Comparison of ENCODE assay signal across 8 cellular contexts in the genomic region with DNA sequence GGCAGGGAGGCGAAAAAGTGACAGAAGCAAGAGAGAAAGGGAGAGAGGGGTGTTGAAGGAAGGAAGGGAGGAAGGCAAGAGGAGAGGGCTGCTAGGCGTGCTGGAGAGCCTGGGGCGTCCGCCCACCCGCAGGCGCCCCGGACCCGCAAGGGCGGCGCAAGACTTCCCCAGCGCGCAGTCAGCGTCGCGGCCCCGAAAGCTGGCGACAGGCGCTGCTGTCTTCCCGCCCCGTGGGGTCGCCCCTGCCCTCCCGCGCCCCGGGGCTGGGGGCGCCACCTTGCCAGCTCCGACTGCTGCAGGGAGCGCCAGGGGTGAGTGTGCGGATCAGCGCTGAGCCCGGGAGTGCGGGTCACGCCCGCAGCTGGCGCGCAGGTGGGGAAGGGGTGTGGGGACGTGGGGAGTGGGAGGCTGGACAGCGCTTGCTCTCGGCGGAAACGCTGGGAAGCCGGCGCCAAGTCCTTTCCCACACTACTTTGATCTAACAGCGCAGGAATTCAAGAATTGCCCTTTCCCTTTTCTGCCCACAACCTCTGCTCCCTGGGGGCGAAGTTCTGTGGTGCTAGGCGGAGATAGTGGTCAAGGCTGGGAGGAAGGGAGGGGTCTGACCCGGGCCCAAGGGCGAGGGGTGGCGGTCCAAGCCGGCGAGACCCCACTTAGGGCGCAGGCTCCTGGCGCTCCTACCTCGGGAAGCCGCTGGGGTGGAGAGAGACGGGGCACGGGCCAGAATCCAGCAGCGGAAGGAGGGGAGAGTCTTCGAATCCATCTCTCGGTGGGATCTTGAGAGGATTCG.
DNase-seq lines count a peak whose midpoint lies in the region; ATAC-seq lines count a peak whose summit lies in the region.

A gene (plus strand): TSS at position 175 of the 790 bp plus-strand sequence.

- H3K4me3 Mint-ChIP-seq in stimulated activated naive B cell treated with anti-CD40 and anti-IgM and Interleukin-4, amounts not matched to agents 10 μg/mL and 1 μg/mL and 100 μg/mL, for 72 hours, result peak within 1 kb of the TSS; percentile 84 to 93

- peak; percentile 7 for DNase-seq in activated CD4-positive, alpha-beta T cell treated with anti-CD3 and anti-CD28 coated beads for 48 hours
- no peak for DNase-seq in activated CD4-positive, alpha-beta T cell treated with anti-CD3 and anti-CD28 coated beads, Interleukin-2, amount 50 U/mL, for 1 hour
- peak; percentile 53 for DNase-seq in iPS-NIHi11 (ENCODE audit: low spot score)
- DNase-seq in stimulated activated naive B cell treated with anti-CD40 and anti-IgM and Interleukin-4, amounts not matched to agents 10 μg/mL and 1 μg/mL and 100 μg/mL, for 72 hours, result no peak
- DNase-seq in HPDE6-E6E7 (ENCODE audit: extremely low spot score), result no peak
- DNase-seq in NCI-H1694 treated with DMSO at 0.1 percent for 48 hours (lab: John Stamatoyannopoulos, UW), result no peak

- peaks cover 19 to 34% of the 10 kb centered on the region in 2 donors for H3K4me1 Mint-ChIP-seq in stimulated activated naive B cell treated with anti-CD40 and anti-IgM and Interleukin-4, amounts not matched to agents 10 μg/mL and 1 μg/mL and 100 μg/mL, for 72 hours

- peak; percentile 53 to 65 for ATAC-seq in stimulated activated naive B cell treated with anti-CD40 and anti-IgM and Interleukin-4, amounts not matched to agents 10 μg/mL and 1 μg/mL and 100 μg/mL, for 72 hours (replicated peaks)
- ATAC-seq in HG03571 (IDR thresholded peaks at IDR 0.05; ENCODE audit: unreplicated experiment), result no peak

- no peaks in the 10 kb centered on the region for H3K36me3 Mint-ChIP-seq in stimulated activated naive B cell treated with anti-CD40 and anti-IgM and Interleukin-4, amounts not matched to agents 10 μg/mL and 1 μg/mL and 100 μg/mL, for 72 hours

- peak within 1 kb of the TSS; percentile 41 for H3K27ac ChIP-seq in angular gyrus (ENCODE audit: low read depth, low read length)

- H3K9me3 Mint-ChIP-seq in stimulated activated naive B cell treated with anti-CD40 and anti-IgM and Interleukin-4, amounts not matched to agents 10 μg/mL and 1 μg/mL and 100 μg/mL, for 72 hours, result peaks cover 0 to 4% of the 10 kb centered on the region in 2 donors

- peak within 1 kb of the TSS; percentile 89 for H3K27ac Mint-ChIP-seq in stimulated activated naive B cell treated with anti-CD40 and anti-IgM and Interleukin-4, amounts not matched to agents 10 μg/mL and 1 μg/mL and 100 μg/mL, for 72 hours

- peaks cover 26 to 31% of the 10 kb centered on the region in 2 donors for H3K27me3 Mint-ChIP-seq in stimulated activated naive B cell treated with anti-CD40 and anti-IgM and Interleukin-4, amounts not matched to agents 10 μg/mL and 1 μg/mL and 100 μg/mL, for 72 hours

Comparison
In these comparisons a context has a peak if more than half of its experiments do, and no peak if none do; other contexts are left out.
1. DNase-seq: peak in activated CD4-positive, alpha-beta T cell treated with anti-CD3 and anti-CD28 coated beads for 48 hours (single experiment) and iPS-NIHi11 (single experiment); none in activated CD4-positive, alpha-beta T cell treated with anti-CD3 and anti-CD28 coated beads, Interleukin-2, amount 50 U/mL, for 1 hour (single experiment), stimulated activated naive B cell treated with anti-CD40 and anti-IgM and Interleukin-4, amounts not matched to agents 10 μg/mL and 1 μg/mL and 100 μg/mL, for 72 hours (single experiment), HPDE6-E6E7 (single experiment) and NCI-H1694 treated with DMSO at 0.1 percent for 48 hours (single experiment).